8 cellular contexts compared by ENCODE assay signal in genomic region chr4:2598661-2599654, GRCh38.
DNase-seq lines count a peak whose midpoint lies in the region; ATAC-seq, FAIRE-seq and TF ChIP-seq lines count a peak whose summit lies in the region.

No MANE protein-coding gene starts in this region.

- intact Hi-C loops in kidney (cut with DNase I): no loop called here

- peak; percentile 15; the same call in 1 of the 2 replicates for TF ChIP-seq CTCF in WERI-Rb-1 (IDR thresholded peaks at IDR 0.05; ENCODE audit: low read depth, low read length)
- TF ChIP-seq CTCF in kidney (IDR thresholded peaks at IDR 0.05; ENCODE audit: borderline replicate concordance, extremely low read depth, insufficient read depth): peak; percentile 10

- no peaks in the 10 kb centered on the region for H3K27me3 ChIP-seq in BLaER1 treated with 17β-estradiol and CSF1 and Interleukin-3, amounts not matched to agents 10 nM and 100 nM
- no peaks in the 10 kb centered on the region for H3K27me3 ChIP-seq in WERI-Rb-1 (ENCODE audit: insufficient read depth, low read depth, severe bottlenecking)

- H3K4me3 ChIP-seq in BLaER1 treated with 17β-estradiol and CSF1 and Interleukin-3, amounts not matched to agents 10 nM and 100 nM: no peak overlapping the region; a peak in 1 of 20 replicates
- H3K4me3 ChIP-seq in WERI-Rb-1 (ENCODE audit: low read depth, low read length): no peak overlapping the region
- H3K4me3 ChIP-seq in kidney (ENCODE audit: low read length in 2 of 2): no peak overlapping the region

- peak overlapping the region; percentile 48 to 85 (median 70) for H3K4me2 ChIP-seq in BLaER1 treated with 17β-estradiol and CSF1 and Interleukin-3, amounts not matched to agents 10 nM and 100 nM

- peaks cover 22 to 45% (median 30%) of the 10 kb centered on the region in 10 experiments for H3K4me1 ChIP-seq in BLaER1 treated with 17β-estradiol and CSF1 and Interleukin-3, amounts not matched to agents 10 nM and 100 nM
- H3K4me1 ChIP-seq in kidney (ENCODE audit: control insufficient read depth in 1 of 2, insufficient read depth in 1 of 2, low read depth in 1 of 2, low read length in 2 of 2): peaks cover 11 to 16% of the 10 kb centered on the region in 2 donors

- ATAC-seq in HG03135 (IDR thresholded peaks at IDR 0.05; ENCODE audit: unreplicated experiment): peak; percentile 59

- no peaks in the 10 kb centered on the region for H3K9me3 ChIP-seq in BLaER1 treated with 17β-estradiol and CSF1 and Interleukin-3, amounts not matched to agents 10 nM and 100 nM (replicated peaks in 1 of 11)
- H3K9me3 ChIP-seq in WERI-Rb-1 (ENCODE audit: severe bottlenecking): no peaks in the 10 kb centered on the region
- no peaks in the 10 kb centered on the region for H3K9me3 ChIP-seq in kidney (ENCODE audit: control insufficient read depth in 1 of 2, low read length in 2 of 2)

- H3K9ac ChIP-seq in BLaER1 treated with 17β-estradiol and CSF1 and Interleukin-3, amounts not matched to agents 10 nM and 100 nM: peak overlapping the region in 10 of 11 experiments; percentile 1 to 59 (median 40); a peak in 11 of 22 replicates
- no peak overlapping the region for H3K9ac ChIP-seq in kidney (ENCODE audit: low read length in 2 of 2)

- DNase-seq in GM19238 (ENCODE audit: insufficient read length, low spot score) (peak; percentile 51), WERI-Rb-1 (no peak), kidney (no peak), NCI-H2171 (lab: John Stamatoyannopoulos, UW) (no peak), iPS-NIHi7 (ENCODE audit: extremely low spot score) (no peak), GM03348 (ENCODE audit: low spot score) (no peak)

- H3K36me3 ChIP-seq in BLaER1 treated with 17β-estradiol and CSF1 and Interleukin-3, amounts not matched to agents 10 nM and 100 nM: peaks cover 49 to 85% (median 70%) of the 10 kb centered on the region in 11 experiments
- H3K36me3 ChIP-seq in WERI-Rb-1 (peaks cover 64% of the 10 kb centered on the region), kidney (ENCODE audit: control insufficient read depth in 1 of 2, insufficient read depth in 2 of 2, low read length in 2 of 2) (peaks cover 0 to 6% of the 10 kb centered on the region in 2 donors)

- FAIRE-seq in kidney (lab: Jason Lieb, UNC): no peak

- H3K27ac ChIP-seq in BLaER1 treated with 17β-estradiol and CSF1 and Interleukin-3, amounts not matched to agents 10 nM and 100 nM: peak overlapping the region in 6 of 11 experiments; percentile 8 to 55 (median 34); a peak in 9 of 22 replicates
- H3K27ac ChIP-seq in WERI-Rb-1: no peak overlapping the region
- no peak overlapping the region for H3K27ac ChIP-seq in kidney (ENCODE audit: low read depth in 2 of 2, low read length in 2 of 2)

- peaks cover 79 to 100% (median 96%) of the 10 kb centered on the region in 11 experiments for H4K20me1 ChIP-seq in BLaER1 treated with 17β-estradiol and CSF1 and Interleukin-3, amounts not matched to agents 10 nM and 100 nM

Comparison
In these comparisons a context has a peak if more than half of its experiments do, and no peak if none do; other contexts are left out.
1. H3K27ac ChIP-seq: peak in BLaER1 treated with 17β-estradiol and CSF1 and Interleukin-3, amounts not matched to agents 10 nM and 100 nM (6 of 11); none in WERI-Rb-1 (single experiment) and kidney (0 of 2).
2. H3K9ac ChIP-seq: peak in BLaER1 treated with 17β-estradiol and CSF1 and Interleukin-3, amounts not matched to agents 10 nM and 100 nM (10 of 11); none in kidney (0 of 2).